Comparison of ENCODE assay signal across 8 cellular contexts in genomic region chr17:73342057-73342522, GRCh38. TPM values are rescaled to one million over a fixed set of nuclear protein-coding genes. Genes with fewer than 3 reads are reported as not detected.
DNase-seq lines count a peak whose midpoint lies in the region; ATAC-seq, FAIRE-seq and TF ChIP-seq lines count a peak whose summit lies in the region.

No MANE protein-coding gene starts in this region.

- intact Hi-C loops in kidney (cut with DNase I), result no loop called here

- ATAC-seq in GM21423 (IDR thresholded peaks at IDR 0.05; ENCODE audit: unreplicated experiment) (no peak), HG03520 (IDR thresholded peaks at IDR 0.05; ENCODE audit: unreplicated experiment) (no peak)

- no peak for FAIRE-seq in kidney (lab: Jason Lieb, UNC)

- H3K4me3 ChIP-seq in cardiac fibroblast (replicated peaks in 1 of 2; ENCODE audit: low read depth in 2 of 2, low read length in 2 of 2), result no peak overlapping the region
- no peak overlapping the region for H3K4me3 ChIP-seq in kidney (ENCODE audit: low read length in 2 of 2)

- peaks cover 0 to 10% of the 10 kb centered on the region in 2 donors for H3K4me1 ChIP-seq in kidney (ENCODE audit: control insufficient read depth in 1 of 2, insufficient read depth in 1 of 2, low read depth in 1 of 2, low read length in 2 of 2)

- H3K9ac ChIP-seq in kidney (ENCODE audit: low read length in 2 of 2), result no peak overlapping the region

- no peaks in the 10 kb centered on the region for H3K36me3 ChIP-seq in kidney (ENCODE audit: control insufficient read depth in 1 of 2, insufficient read depth in 2 of 2, low read length in 2 of 2)

- no peaks in the 10 kb centered on the region for H3K9me3 ChIP-seq in kidney (ENCODE audit: control insufficient read depth in 1 of 2, low read length in 2 of 2)

- DNase-seq in NCI-H1417 (lab: John Stamatoyannopoulos, UW) (peak in 2 of 3 experiments; percentile 47 to 79), NCI-H1417 treated with DMSO at 0.1 percent for 48 hours (lab: John Stamatoyannopoulos, UW) (no peak), cardiac fibroblast (ENCODE audit: low read depth in 2 of 2) (peak; percentile 92 to 96), kidney (peak; percentile 94), superior temporal gyrus (ENCODE audit: extremely low spot score) (peak; percentile 96)
- no peak for DNase-seq in activated CD4-positive, alpha-beta T cell treated with anti-CD3 and anti-CD28 coated beads, Interleukin-2, amount 50 U/mL, for 4 hours

- TF ChIP-seq CTCF in cardiac fibroblast (IDR thresholded peaks at IDR 0.05; ENCODE audit: low read depth, low read length) (no peak), kidney (IDR thresholded peaks at IDR 0.05; ENCODE audit: borderline replicate concordance, extremely low read depth, insufficient read depth) (no peak)

- peak overlapping the region in 1 of 2 donors; percentile 28 for H3K27ac ChIP-seq in kidney (ENCODE audit: low read depth in 2 of 2, low read length in 2 of 2)

RNA-seq across cellular contexts. Expression of gene CDC42EP4, which starts 30.3 kb away (rescaled TPM):
- 76.9 TPM for total RNA-seq in kidney
- 26.2 TPM for polyA plus RNA-seq in kidney (ENCODE audit: insufficient read depth, low read depth, low replicate concordance)

Comparison
In these comparisons a context has a peak if more than half of its experiments do, and no peak if none do; other contexts are left out.
1. DNase-seq: peak in NCI-H1417 (2 of 3), cardiac fibroblast (2 of 2), kidney (single experiment) and superior temporal gyrus (single experiment); none in NCI-H1417 treated with DMSO at 0.1 percent for 48 hours (single experiment) and activated CD4-positive, alpha-beta T cell treated with anti-CD3 and anti-CD28 coated beads, Interleukin-2, amount 50 U/mL, for 4 hours (0 of 2).